1 cellular context compared by ENCODE assay signal in genomic region chr20:49824206-49824605, GRCh38.
TF ChIP-seq lines count a peak whose summit lies in the region.

No MANE protein-coding gene starts in this region.

TF ChIP-seq in GM12878, 131 proteins besides CTCF, POLR2A, EP300 and RAD21 (continued from another document):
- no peak for TF ChIP-seq HSF1 (IDR thresholded peaks at IDR 0.05; ENCODE audit: low read depth, low read length)
- TF ChIP-seq HCFC1 (IDR thresholded peaks at IDR 0.05; ENCODE audit: low read length) = no peak
- no peak for TF ChIP-seq CBX5 (IDR thresholded peaks at IDR 0.05; ENCODE audit: low read depth)
- TF ChIP-seq YY1 (IDR thresholded peaks at IDR 0.05; ENCODE audit: low read depth, low read length) = no peak
